ENCODE assay signal across 13 cellular contexts in genomic region chr17:39845052-39845976, GRCh38. TPM values are rescaled to one million over a fixed set of nuclear protein-coding genes. Genes with fewer than 3 reads are reported as not detected.
DNase-seq lines count a peak whose midpoint lies in the region; ATAC-seq and TF ChIP-seq lines count a peak whose summit lies in the region.
"Had no signal": no experiment of that assay in that cellular context is flagged by ENCODE, and none has a peak within 500 bp of the region (broad histone marks: within the 10 kb centered on the region; RNA-seq: fewer than 3 reads in every experiment).

No MANE protein-coding gene starts in this region.

- peak overlapping the region; percentile 88 for H3K27ac Mint-ChIP-seq in activated T-cell treated with anti-CD3 and anti-CD28 coated beads, Interleukin-2, amount 50 U/mL, for 24 hours
- peak overlapping the region; percentile 3 for H3K27ac Mint-ChIP-seq in activated B cell treated with CpG ODN at 0.5 μM for 24 hours
- peak overlapping the region; percentile 40 to 78 for H3K27ac Mint-ChIP-seq in natural killer cell treated with Interleukin-12 subunit alpha and Interleukin-12 subunit beta and Interleukin-15 and Interleukin-18, amount 100 ng/mL, for 72 hours
- H3K27ac Mint-ChIP-seq: type B pancreatic cell had no signal

- H3K9me3 Mint-ChIP-seq in activated T-cell treated with anti-CD3 and anti-CD28 coated beads, Interleukin-2, amount 50 U/mL, for 24 hours, result no peaks in the 10 kb centered on the region
- H3K9me3 Mint-ChIP-seq in activated B cell treated with CpG ODN at 0.5 μM for 24 hours, result no peaks in the 10 kb centered on the region
- H3K9me3 Mint-ChIP-seq in natural killer cell treated with Interleukin-12 subunit alpha and Interleukin-12 subunit beta and Interleukin-15 and Interleukin-18, amount 100 ng/mL, for 72 hours, result no peaks in the 10 kb centered on the region
- H3K9me3 Mint-ChIP-seq: type B pancreatic cell had no signal

- POLR2A ChIA-PET in activated B cell treated with CpG ODN at 0.5 μM for 24 hours (lab: Charles Lee), result interaction anchor here (0.6 to 1.1 kb wide), 4 partner anchors 19 to 276 kb away, joined by 3 to 4 read pairs (median 3); no protein-coding TSS in a partner anchor

- ATAC-seq in activated B cell treated with CpG ODN at 0.5 μM for 24 hours (ENCODE audit: low read depth), result no peak
- no peak for ATAC-seq in natural killer cell treated with Interleukin-12 subunit alpha and Interleukin-12 subunit beta and Interleukin-15 and Interleukin-18, amount 100 ng/mL, for 72 hours

- H3K4me3 Mint-ChIP-seq in activated T-cell treated with anti-CD3 and anti-CD28 coated beads, Interleukin-2, amount 50 U/mL, for 24 hours, result no peak overlapping the region
- H3K4me3 Mint-ChIP-seq in activated B cell treated with CpG ODN at 0.5 μM for 24 hours, result no peak overlapping the region
- H3K4me3 Mint-ChIP-seq in natural killer cell treated with Interleukin-12 subunit alpha and Interleukin-12 subunit beta and Interleukin-15 and Interleukin-18, amount 100 ng/mL, for 72 hours, result peak overlapping the region; percentile 4
- H3K4me3 Mint-ChIP-seq: type B pancreatic cell had no signal

- no peaks in the 10 kb centered on the region for H3K27me3 Mint-ChIP-seq in activated T-cell treated with anti-CD3 and anti-CD28 coated beads, Interleukin-2, amount 50 U/mL, for 24 hours
- no peaks in the 10 kb centered on the region for H3K27me3 Mint-ChIP-seq in activated B cell treated with CpG ODN at 0.5 μM for 24 hours
- H3K27me3 Mint-ChIP-seq in natural killer cell treated with Interleukin-12 subunit alpha and Interleukin-12 subunit beta and Interleukin-15 and Interleukin-18, amount 100 ng/mL, for 72 hours, result no peaks in the 10 kb centered on the region

- no peak for DNase-seq in activated T-cell treated with anti-CD3 and anti-CD28 coated beads, Interleukin-2, amount 50 U/mL, for 24 hours
- DNase-seq in activated T-cell treated with anti-CD3 and anti-CD28 coated beads, Interleukin-2, amount 50 U/mL, for 48 hours, result no peak
- peak; percentile 43 for DNase-seq in NCI-H1105 treated with DMSO at 0.1 percent for 48 hours (lab: John Stamatoyannopoulos, UW)
- no peak for DNase-seq in activated B cell treated with CpG ODN at 0.5 μM for 24 hours
- no peak for DNase-seq in natural killer cell treated with Interleukin-12 subunit alpha and Interleukin-12 subunit beta and Interleukin-15 and Interleukin-18, amount 100 ng/mL, for 72 hours (ENCODE audit: low spot score)
- no peak for DNase-seq in retina
- DNase-seq in Kasumi-1 (lab: John Stamatoyannopoulos, UW), result no peak
- no peak for DNase-seq in activated effector memory CD4-positive, alpha-beta T cell treated with Interleukin-2 at 50 U/mL for 16 hours
- DNase-seq: stimulated activated CD4-positive, alpha-beta T cell treated with anti-CD3 and anti-CD28 coated beads, Interleukin-1b, Interleukin-23, amount 100 ng/mL, for 48 hours; stimulated activated CD8-positive, alpha-beta memory T cell treated with anti-CD3 and anti-CD28 coated beads, Interleukin-4, amount 100 ng/mL, for 48 hours had no signal

- peaks cover 84% of the 10 kb centered on the region for H3K36me3 Mint-ChIP-seq in activated T-cell treated with anti-CD3 and anti-CD28 coated beads, Interleukin-2, amount 50 U/mL, for 24 hours (ENCODE audit: low read depth)
- H3K36me3 Mint-ChIP-seq in activated B cell treated with CpG ODN at 0.5 μM for 24 hours (ENCODE audit: low read depth), result peaks cover 77% of the 10 kb centered on the region
- H3K36me3 Mint-ChIP-seq in natural killer cell treated with Interleukin-12 subunit alpha and Interleukin-12 subunit beta and Interleukin-15 and Interleukin-18, amount 100 ng/mL, for 72 hours, result peaks cover 20% of the 10 kb centered on the region
- H3K36me3 Mint-ChIP-seq: type B pancreatic cell had no signal

- intact Hi-C loops in activated B cell treated with CpG ODN at 0.5 μM for 24 hours (cut with micrococcal nuclease), result loop anchor here (5.0 kb wide), 1 partner anchor 73 kb away; no protein-coding TSS in a partner anchor

- CTCF ChIA-PET in activated B cell treated with CpG ODN at 0.5 μM for 24 hours (lab: Charles Lee), result interaction anchor here (0.6 to 0.8 kb wide), 2 partner anchors 31 to 223 kb away, joined by 3 read pairs; no protein-coding TSS in a partner anchor

- peaks cover 79% of the 10 kb centered on the region for H3K4me1 Mint-ChIP-seq in activated T-cell treated with anti-CD3 and anti-CD28 coated beads, Interleukin-2, amount 50 U/mL, for 24 hours (ENCODE audit: low read depth)
- H3K4me1 Mint-ChIP-seq in activated B cell treated with CpG ODN at 0.5 μM for 24 hours, result peaks cover 80% of the 10 kb centered on the region
- peaks cover 48 to 62% of the 10 kb centered on the region in 2 donors for H3K4me1 Mint-ChIP-seq in natural killer cell treated with Interleukin-12 subunit alpha and Interleukin-12 subunit beta and Interleukin-15 and Interleukin-18, amount 100 ng/mL, for 72 hours (ENCODE audit: low read depth in 2 of 2)

- TF ChIP-seq CTCF in activated B cell treated with CpG ODN at 0.5 μM for 24 hours (IDR thresholded peaks at IDR 0.05), result no peak

RNA-seq across cellular contexts. Expression of gene IKZF3, which starts 18.8 kb away (rescaled TPM):
- total RNA-seq in activated B cell treated with CpG ODN at 0.5 μM for 24 hours, result 208 and 220 TPM in 2 replicates
- total RNA-seq in natural killer cell treated with Interleukin-12 subunit alpha and Interleukin-12 subunit beta and Interleukin-15 and Interleukin-18, amount 100 ng/mL, for 72 hours, result 10 to 100 TPM; 65.5 to 80.9 TPM
- total RNA-seq: SJSA1 had no signal

RNA-seq across cellular contexts. Expression of gene ZPBP2, which starts 22.7 kb away (rescaled TPM):
- 1.2 and 1.6 TPM in 2 replicates for total RNA-seq in activated B cell treated with CpG ODN at 0.5 μM for 24 hours
- total RNA-seq in natural killer cell treated with Interleukin-12 subunit alpha and Interleukin-12 subunit beta and Interleukin-15 and Interleukin-18, amount 100 ng/mL, for 72 hours, result not detected
- total RNA-seq: renal cortical epithelial cell, SJSA1 had no signal

Comparison
In these comparisons a context has a peak if more than half of its experiments do, and no peak if none do; other contexts are left out.
1. H3K27ac Mint-ChIP-seq: peak in every context shown above with its lines; median percentile 88 in activated T-cell treated with anti-CD3 and anti-CD28 coated beads, Interleukin-2, amount 50 U/mL, for 24 hours; 59 in natural killer cell treated with Interleukin-12 subunit alpha and Interleukin-12 subunit beta and Interleukin-15 and Interleukin-18, amount 100 ng/mL, for 72 hours; 3 in activated B cell treated with CpG ODN at 0.5 μM for 24 hours.